17 cellular contexts compared by ENCODE assay signal in the genomic region with DNA sequence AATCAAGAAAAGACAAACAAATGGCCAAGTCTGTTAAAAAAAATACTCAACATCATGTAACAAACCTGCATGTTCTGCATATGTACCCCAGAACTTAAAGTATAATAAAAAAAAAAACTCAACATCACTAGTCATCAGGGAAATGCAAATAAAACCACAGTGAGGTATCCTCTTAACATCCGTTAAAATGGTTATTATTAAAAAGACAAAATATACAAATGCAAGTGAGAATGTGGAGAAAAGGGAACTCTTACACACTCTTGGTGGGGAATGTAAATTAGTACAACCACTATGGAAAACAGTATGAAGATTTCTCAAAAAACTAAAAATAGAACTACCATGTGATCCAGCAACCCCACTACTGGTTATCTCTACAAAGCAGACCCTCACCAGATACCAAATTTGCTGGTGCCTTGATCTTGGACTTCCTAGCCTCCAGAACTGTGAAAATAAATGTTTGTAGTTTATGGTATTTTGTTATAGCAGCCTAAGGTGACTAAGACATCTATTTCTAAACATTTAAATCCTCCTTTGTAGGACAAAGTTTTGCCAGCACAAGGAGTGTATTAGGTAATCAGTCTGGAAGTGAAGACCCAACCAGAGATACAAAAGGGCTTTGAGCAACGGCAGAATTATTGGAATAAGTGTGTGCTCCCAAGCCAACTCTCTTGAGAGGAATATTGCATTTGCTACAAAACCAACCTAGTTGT. TPM values are rescaled to one million over a fixed set of nuclear protein-coding genes. Genes with fewer than 3 reads are reported as not detected.
DNase-seq lines count a peak whose midpoint lies in the region; ATAC-seq and TF ChIP-seq lines count a peak whose summit lies in the region.
"Had no signal": no experiment of that assay in that cellular context is flagged by ENCODE, and none has a peak within 500 bp of the region (broad histone marks: within the 10 kb centered on the region; RNA-seq: fewer than 3 reads in every experiment).

No MANE protein-coding gene starts in this region.

- H3K4me3 Mint-ChIP-seq in memory B cell (no peak overlapping the region), CD14-positive monocyte (no peak overlapping the region)
- H3K4me3 Mint-ChIP-seq: CD4-positive, alpha-beta T cell; CD8-positive, alpha-beta T cell had no signal

- no peak overlapping the region for H3K27ac Mint-ChIP-seq in memory B cell
- H3K27ac Mint-ChIP-seq in CD14-positive monocyte = no peak overlapping the region
- H3K27ac Mint-ChIP-seq: CD4-positive, alpha-beta T cell; CD8-positive, alpha-beta T cell had no signal

- no peak for TF ChIP-seq CTCF in VCaP (conservative IDR thresholded peaks at IDR 0.05)
- no peak for TF ChIP-seq CTCF in CD14-positive monocyte (IDR thresholded peaks at IDR 0.05)

- H3K4me1 ChIP-seq in Karpas-422 (ENCODE audit: low read length) = peaks cover 28% of the 10 kb centered on the region
- H3K4me1 ChIP-seq: BE2C, Caco-2 had no signal

- peak overlapping the region; percentile 59 for H3K4me2 ChIP-seq in Karpas-422 (ENCODE audit: low read depth, low read length, poor library complexity, severe bottlenecking)
- H3K4me2 ChIP-seq: BLaER1 had no signal

- no peak overlapping the region for H3K9ac ChIP-seq in Karpas-422 (ENCODE audit: low read length)
- H3K9ac ChIP-seq: BLaER1 had no signal

- no peaks in the 10 kb centered on the region for H3K9me3 ChIP-seq in Karpas-422 (ENCODE audit: low read length)
- H3K9me3 ChIP-seq: BE2C, BLaER1, Caco-2 had no signal

- H3K9me3 Mint-ChIP-seq in memory B cell (peaks cover 6% of the 10 kb centered on the region), CD14-positive monocyte (peaks cover 0 to 4% (median 2%) of the 10 kb centered on the region in 7 donors)
- H3K9me3 Mint-ChIP-seq: CD4-positive, alpha-beta T cell; CD8-positive, alpha-beta T cell had no signal

- peak overlapping the region; percentile 31 for H3K4me3 ChIP-seq in Karpas-422 (ENCODE audit: low read length)
- H3K4me3 ChIP-seq: BLaER1 had no signal

- H3K36me3 ChIP-seq in Karpas-422 (ENCODE audit: insufficient read depth, low read length) = no peaks in the 10 kb centered on the region
- H3K36me3 ChIP-seq: BE2C, BLaER1 had no signal

- intact Hi-C loops in CD14-positive monocyte (cut with micrococcal nuclease) = no loop called here

- H3K36me3 Mint-ChIP-seq in memory B cell (no peaks in the 10 kb centered on the region), CD14-positive monocyte (no peaks in the 10 kb centered on the region)
- H3K36me3 Mint-ChIP-seq: CD8-positive, alpha-beta T cell had no signal

- H4K20me1 ChIP-seq in Karpas-422 (ENCODE audit: insufficient read depth, low read depth, low read length) = no peaks in the 10 kb centered on the region
- H4K20me1 ChIP-seq: BLaER1 had no signal

- H3K79me2 ChIP-seq in Karpas-422 (ENCODE audit: low read length) = no peaks in the 10 kb centered on the region

- DNase-seq in Karpas-422 (peak; percentile 77), memory B cell (ENCODE audit: low spot score in 2 of 2) (no peak), A172 (ENCODE audit: low spot score) (no peak), CD14-positive monocyte (ENCODE audit: low spot score) (no peak)
- DNase-seq: ACHN; BE2C; C1 segment of cervical spinal cord; Caco-2; Calu3; CD4-positive, alpha-beta T cell; CD8-positive, alpha-beta T cell; DMS79 treated with DMSO at 0.1 percent for 48 hours; GF-D8 had no signal

- H3K4me1 Mint-ChIP-seq in memory B cell (peaks cover 5% of the 10 kb centered on the region), CD14-positive monocyte (no peaks in the 10 kb centered on the region)

- H3K27me3 ChIP-seq in Karpas-422 (ENCODE audit: low read length) = no peaks in the 10 kb centered on the region
- H3K27me3 ChIP-seq: BE2C, BLaER1 had no signal

- no peaks in the 10 kb centered on the region for H3K9me2 ChIP-seq in Karpas-422 (replicated peaks; ENCODE audit: insufficient read depth, low read length)

- H2AFZ ChIP-seq in Karpas-422 (ENCODE audit: low read length) = no peak overlapping the region

- H3K27ac ChIP-seq in Karpas-422 (ENCODE audit: low read length) = peak overlapping the region; percentile 20; the same call in 1 of the 2 replicates
- peak overlapping the region; percentile 69; the same call in 1 of the 2 replicates for H3K27ac ChIP-seq in VCaP
- H3K27ac ChIP-seq: 22Rv1, BLaER1 had no signal

- no peaks in the 10 kb centered on the region for H3K27me3 Mint-ChIP-seq in memory B cell
- peaks cover 1 to 2% (median 1%) of the 10 kb centered on the region in 3 donors for H3K27me3 Mint-ChIP-seq in CD14-positive monocyte (ENCODE audit: low read depth in 3 of 3)
- H3K27me3 Mint-ChIP-seq: CD4-positive, alpha-beta T cell had no signal

- peak; percentile 53 for ATAC-seq in memory B cell (ENCODE audit: low read depth)
- ATAC-seq in GM21423 (IDR thresholded peaks at IDR 0.05; ENCODE audit: unreplicated experiment) = no peak
- ATAC-seq: CD8-positive, alpha-beta T cell had no signal

RNA-seq across cellular contexts. Expression of a gene that starts 32.4 kb away (rescaled TPM):
- 6.8 TPM in 1 of 2 replicates, not detected in the other for total RNA-seq in Karpas-422 (2014; rRNA removed; shearing (Covaris generic); ENCODE audit: low replicate concordance)
- total RNA-seq in A172 (2014; rRNA removed; shearing (Covaris generic)) = 0.47 TPM in 1 of 2 replicates, not detected in the other
- polyA plus RNA-seq in CD14-positive monocyte = under 1 TPM in 1 of 2 donors, not detected in 1; 0.21 TPM
- total RNA-seq: Calu3; CD8-positive, alpha-beta T cell had no signal
